17 cellular contexts compared by ENCODE assay signal in genomic region chr6:18028332-18028731, GRCh38. TPM values are rescaled to one million over a fixed set of nuclear protein-coding genes. Genes with fewer than 3 reads are reported as not detected.
DNase-seq lines count a peak whose midpoint lies in the region; ATAC-seq and TF ChIP-seq lines count a peak whose summit lies in the region.
"Had no signal": no experiment of that assay in that cellular context is flagged by ENCODE, and none has a peak within 500 bp of the region (broad histone marks: within the 10 kb centered on the region; RNA-seq: fewer than 3 reads in every experiment).

No MANE protein-coding gene starts in this region.

- H3K79me2 ChIP-seq in neural progenitor cell (ENCODE audit: low read depth), result no peaks in the 10 kb centered on the region

- peaks cover 10% of the 10 kb centered on the region for H3K4me1 Mint-ChIP-seq in neural progenitor cell
- H3K4me1 Mint-ChIP-seq: CD8-positive, alpha-beta memory T cell; IgD-negative memory B cell had no signal

- peak overlapping the region; percentile 2 for H2AFZ ChIP-seq in neural progenitor cell (replicated peaks)

- no peak overlapping the region for H3K4me3 Mint-ChIP-seq in neural progenitor cell
- H3K4me3 Mint-ChIP-seq: CD8-positive, alpha-beta memory T cell; IgD-negative memory B cell had no signal

- no peaks in the 10 kb centered on the region for H3K9me3 ChIP-seq in RWPE2 (ENCODE audit: severe bottlenecking)
- H3K9me3 ChIP-seq in neural progenitor cell (ENCODE audit: low read depth), result no peaks in the 10 kb centered on the region
- H3K9me3 ChIP-seq: BLaER1, Caco-2 had no signal

- TF ChIP-seq CTCF in RWPE2 (IDR thresholded peaks at IDR 0.05; ENCODE audit: poor library complexity, severe bottlenecking) (no peak), epithelial cell of esophagus (IDR thresholded peaks at IDR 0.05; ENCODE audit: insufficient read depth, low read depth, low read length, missing control alignments) (no peak), neural progenitor cell (IDR thresholded peaks at IDR 0.05) (no peak)

- H3K9me3 Mint-ChIP-seq in neural progenitor cell, result no peaks in the 10 kb centered on the region
- H3K9me3 Mint-ChIP-seq: CD8-positive, alpha-beta memory T cell had no signal

- H3K4me1 ChIP-seq in RWPE2 (ENCODE audit: insufficient read depth, poor library complexity, severe bottlenecking) (peaks cover 6% of the 10 kb centered on the region), neural progenitor cell (peaks cover 10% of the 10 kb centered on the region)
- H3K4me1 ChIP-seq: BLaER1 had no signal

- H3K36me3 Mint-ChIP-seq in neural progenitor cell, result peaks cover 1% of the 10 kb centered on the region
- H3K36me3 Mint-ChIP-seq: CD8-positive, alpha-beta memory T cell; IgD-negative memory B cell had no signal

- H3K9ac ChIP-seq in neural progenitor cell, result no peak overlapping the region
- H3K9ac ChIP-seq: BLaER1 had no signal

- in situ Hi-C loops in Caki2 (cut with HindIII; ENCODE audit: low pct_unique_long_range_greater_than_20kb, low sequenced_read_pairs), result no loop called here

- no peaks in the 10 kb centered on the region for H3K27me3 ChIP-seq in RWPE2 (ENCODE audit: insufficient read depth, poor library complexity, severe bottlenecking)
- H3K27me3 ChIP-seq in neural progenitor cell, result no peaks in the 10 kb centered on the region
- H3K27me3 ChIP-seq: BLaER1 had no signal

- no peak overlapping the region for H3K27ac Mint-ChIP-seq in neural progenitor cell
- H3K27ac Mint-ChIP-seq: CD8-positive, alpha-beta memory T cell had no signal

- H3K4me3 ChIP-seq in RWPE2 (ENCODE audit: severe bottlenecking), result no peak overlapping the region
- no peak overlapping the region for H3K4me3 ChIP-seq in epithelial cell of esophagus (ENCODE audit: low read length)
- H3K4me3 ChIP-seq in neural progenitor cell, result no peak overlapping the region
- H3K4me3 ChIP-seq: BLaER1 had no signal

- DNase-seq in Caki2 (ENCODE audit: low read depth), result peak; percentile 51
- DNase-seq in RWPE2 (ENCODE audit: low spot score), result no peak
- peak; percentile 42 for DNase-seq in epithelial cell of esophagus (ENCODE audit: low read depth)
- DNase-seq in neural progenitor cell (ENCODE audit: low spot score), result no peak
- DNase-seq in DMS53 (lab: John Stamatoyannopoulos, UW), result no peak
- no peak for DNase-seq in activated effector memory CD4-positive, alpha-beta T cell treated with Interleukin-2 at 50 U/mL for 16 hours
- DNase-seq: 8988T; AML-193; Caco-2; CD8-positive, alpha-beta memory T cell; DMS 273 treated with DMSO at 0.1 percent for 48 hours; DMS79 had no signal

- no peaks in the 10 kb centered on the region for H4K20me1 ChIP-seq in neural progenitor cell (ENCODE audit: low read depth)
- H4K20me1 ChIP-seq: BLaER1 had no signal

- H3K27me3 Mint-ChIP-seq in neural progenitor cell (ENCODE audit: insufficient read depth, low read depth), result no peaks in the 10 kb centered on the region

- H3K27ac ChIP-seq in RWPE2 (ENCODE audit: poor library complexity, severe bottlenecking) (peak overlapping the region; percentile 16), neural progenitor cell (no peak overlapping the region)
- H3K27ac ChIP-seq: BLaER1 had no signal

- H3F3A ChIP-seq in neural progenitor cell (ENCODE audit: low read depth), result peaks cover 7% of the 10 kb centered on the region

- no peak overlapping the region for H3K4me2 ChIP-seq in neural progenitor cell
- H3K4me2 ChIP-seq: BLaER1 had no signal

- no peaks in the 10 kb centered on the region for H3K36me3 ChIP-seq in RWPE2 (ENCODE audit: low read depth)
- no peaks in the 10 kb centered on the region for H3K36me3 ChIP-seq in neural progenitor cell
- H3K36me3 ChIP-seq: BLaER1 had no signal

- ATAC-seq in RWPE2 (ENCODE audit: low read depth) (no peak), GM21423 (IDR thresholded peaks at IDR 0.05; ENCODE audit: unreplicated experiment) (no peak), HG02981 (IDR thresholded peaks at IDR 0.05; ENCODE audit: unreplicated experiment) (no peak)
- ATAC-seq: HCT116 had no signal

RNA-seq across cellular contexts. Expression of gene KIF13A, which starts 40.9 kb away (rescaled TPM):
- total RNA-seq in Caki2 (2014; rRNA removed; shearing (Covaris generic); ENCODE audit: low replicate concordance), result 23.7 and 26.4 TPM in 2 replicates
- 26.0 and 29.0 TPM in 2 replicates for total RNA-seq in neural progenitor cell (ENCODE audit: low replicate concordance)

Comparison
In these comparisons a context has a peak if more than half of its experiments do, and no peak if none do; other contexts are left out.
1. DNase-seq: peak in Caki2 (single experiment) and epithelial cell of esophagus (single experiment); none in RWPE2 (single experiment), neural progenitor cell (single experiment), DMS53 (single experiment) and activated effector memory CD4-positive, alpha-beta T cell treated with Interleukin-2 at 50 U/mL for 16 hours (single experiment).